Comparison of ENCODE assay signal across 25 cellular contexts in the genomic region with DNA sequence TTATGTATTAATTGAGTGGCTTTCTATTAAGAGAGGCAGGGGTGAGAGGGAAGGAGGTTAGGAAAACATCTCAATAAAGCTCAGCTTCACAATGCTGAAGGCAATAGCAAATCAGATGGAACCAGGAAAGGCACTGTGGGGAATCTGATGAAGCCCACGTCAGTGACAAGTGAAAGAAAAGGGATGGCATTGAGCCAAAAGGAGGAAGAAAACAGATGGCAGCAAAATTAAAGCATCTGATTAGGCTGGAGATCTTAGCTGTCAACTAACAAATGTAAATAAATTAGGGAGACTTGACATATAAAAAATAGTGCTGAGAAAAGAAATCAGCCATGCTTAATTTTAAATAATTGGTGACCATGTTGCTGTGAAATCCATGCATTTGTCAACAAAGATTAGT.
A peak's percentile ranks its signal among the peaks of the same experiment; 100 is the strongest.
DNase-seq lines count a peak whose midpoint lies in the region; ATAC-seq and TF ChIP-seq lines count a peak whose summit lies in the region.
"Had no signal": no experiment of that assay in that cellular context is flagged by ENCODE, and none has a peak within 500 bp of the region (broad histone marks: within the 10 kb centered on the region; RNA-seq: fewer than 3 reads in every experiment).

No MANE protein-coding gene starts in this region.

- H3K27ac ChIP-seq in A673 (ENCODE audit: low read depth, low read length, poor library complexity, severe bottlenecking), result no peak overlapping the region
- H3K27ac ChIP-seq: BLaER1, KMS-11, psoas muscle had no signal

- DNase-seq in A673 (ENCODE audit: low spot score), result peak; percentile 58
- DNase-seq in DMS 273 treated with DMSO at 0.1 percent for 48 hours (lab: John Stamatoyannopoulos, UW), result peak; percentile 90
- DNase-seq in NCI-H2171 treated with DMSO at 0.1 percent for 48 hours (lab: John Stamatoyannopoulos, UW), result peak; percentile 90
- DNase-seq in GM03348 (ENCODE audit: low spot score), result no peak
- DNase-seq: activated effector memory CD4-positive, alpha-beta T cell treated with anti-CD3 and anti-CD28 coated beads, Interleukin-2, amount 50 U/mL, for 16 hours; activated naive CD8-positive, alpha-beta T cell treated with anti-CD3 and anti-CD28 coated beads, Interleukin-2, amount 50 U/mL, for 24 hours; DMS79; effector memory CD8-positive, alpha-beta T cell; erythroblast; GF-D8; midbrain; naive thymus-derived CD4-positive, alpha-beta T cell; NCI-H774; nucleus accumbens; OCI-M1; psoas muscle; stimulated activated CD4-positive, alpha-beta T cell treated with anti-CD3 and anti-CD28 coated beads, Interleukin-15, amount 100 ng/mL, for 24 hours; stimulated activated naive B cell treated with anti-CD40 and anti-IgM and Interleukin-4, amounts not matched to agents 10 μg/mL and 1 μg/mL and 100 μg/mL, for 72 hours had no signal

- no TSS peak for BruUV-seq in A673 (replicated peaks; lab: Mats Ljungman, UMichigan)

- ATAC-seq in SK-N-SH treated with all-trans-retinoic acid at 6 μM for 48 hours (no peak), HG02571 (IDR thresholded peaks at IDR 0.05; ENCODE audit: unreplicated experiment) (no peak), GM19395 (IDR thresholded peaks at IDR 0.05; ENCODE audit: unreplicated experiment) (no peak), GM21723 (IDR thresholded peaks at IDR 0.05; ENCODE audit: unreplicated experiment) (no peak)
- ATAC-seq: activated naive CD8-positive, alpha-beta T cell treated with anti-CD3 and anti-CD28 coated beads, Interleukin-2, amount 50 U/mL, for 24 hours; effector memory CD8-positive, alpha-beta T cell; HCT116; naive thymus-derived CD4-positive, alpha-beta T cell; psoas muscle; stimulated activated naive B cell treated with anti-CD40 and anti-IgM and Interleukin-4, amounts not matched to agents 10 μg/mL and 1 μg/mL and 100 μg/mL, for 72 hours had no signal

- H3K36me3 ChIP-seq in A673 (ENCODE audit: insufficient read depth, low read length, poor library complexity, severe bottlenecking), result no peaks in the 10 kb centered on the region
- H3K36me3 ChIP-seq: BLaER1 had no signal

- no peaks in the 10 kb centered on the region for H3K27me3 ChIP-seq in A673 (replicated peaks; ENCODE audit: insufficient read depth, low read depth, low read length, poor library complexity)
- H3K27me3 ChIP-seq: BLaER1 had no signal

- intact Hi-C loops in A673 (cut with micrococcal nuclease; ENCODE audit: unreplicated experiment), result no loop called here

- POLR2A ChIA-PET in A673 (lab: Charles Lee; ENCODE audit: low non-redundant PET), result no interaction called here

- no peak overlapping the region for H3K4me3 ChIP-seq in A673 (ENCODE audit: low read depth, low read length, poor library complexity, severe bottlenecking)
- H3K4me3 ChIP-seq: BLaER1, psoas muscle had no signal

- CTCF ChIA-PET in A673 (lab: Charles Lee), result no interaction called here

- no peak for TF ChIP-seq CTCF in A673 (conservative IDR thresholded peaks at IDR 0.05; ENCODE audit: low read depth, low read length)

- no peaks in the 10 kb centered on the region for H3K9me3 ChIP-seq in A673 (ENCODE audit: low read depth, low read length, poor library complexity, severe bottlenecking)
- H3K9me3 ChIP-seq: BLaER1, psoas muscle had no signal

- peaks cover 9% of the 10 kb centered on the region for H3K4me1 ChIP-seq in A673 (ENCODE audit: insufficient read depth, low read length, poor library complexity, severe bottlenecking)

TF ChIP-seq in SK-N-SH treated with all-trans-retinoic acid at 6 μM for 48 hours, 23 proteins besides CTCF, POLR2A, EP300 and RAD21:
- no peak for TF ChIP-seq OSR1 (CRISPR knock-in tag; IDR thresholded peaks at IDR 0.05)
- peak; percentile 44; the same call in 1 of the 2 replicates for TF ChIP-seq TCF4 (CRISPR knock-in tag; IDR thresholded peaks at IDR 0.05; ENCODE audit: borderline replicate concordance)
- TF ChIP-seq TOX (CRISPR knock-in tag; IDR thresholded peaks at IDR 0.05; ENCODE audit: borderline replicate concordance), result no peak
- TF ChIP-seq ZNF70 (CRISPR knock-in tag; IDR thresholded peaks at IDR 0.05), result peak; percentile 84
